22 cellular contexts compared by ENCODE assay signal in the genomic region with DNA sequence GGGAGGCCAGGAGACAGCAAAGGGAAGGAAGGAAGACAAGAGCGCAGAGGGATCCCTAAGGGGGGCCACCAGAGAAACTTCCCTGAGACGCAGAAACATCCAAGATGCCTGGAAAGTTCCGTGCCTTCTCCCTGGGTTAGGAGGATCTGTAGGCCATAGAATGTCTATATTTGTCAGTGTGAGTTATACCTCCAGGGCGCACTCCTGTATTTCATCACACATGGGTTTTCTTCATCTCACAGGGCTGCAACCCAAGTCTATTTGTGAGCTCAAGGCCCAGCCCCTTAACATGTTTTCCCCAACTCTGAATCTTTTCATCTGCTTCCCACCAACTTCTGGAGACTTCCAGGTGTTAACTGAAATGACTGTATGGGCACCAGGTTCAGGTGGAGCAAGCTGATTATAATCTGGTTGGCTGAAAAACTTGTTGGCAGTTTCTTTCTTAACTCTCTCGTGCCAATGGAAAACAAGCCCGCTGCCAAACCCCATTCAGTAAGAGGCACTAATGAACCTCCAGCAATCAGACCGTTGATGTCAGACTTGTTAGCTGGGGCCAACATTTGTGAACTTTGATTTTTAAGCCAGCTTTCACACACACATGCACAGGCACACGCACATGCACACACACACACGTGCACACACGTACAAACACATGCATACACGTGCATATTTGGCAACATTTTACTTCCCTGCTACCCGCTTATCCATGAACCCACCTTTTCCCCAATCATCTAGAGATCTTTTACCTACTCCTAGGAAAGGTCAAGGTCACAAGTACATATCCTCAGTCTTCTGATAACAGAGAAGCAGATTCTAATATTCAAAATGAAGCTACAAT.
DNase-seq lines count a peak whose midpoint lies in the region; ATAC-seq, FAIRE-seq and TF ChIP-seq lines count a peak whose summit lies in the region.
"Had no signal": no experiment of that assay in that cellular context is flagged by ENCODE, and none has a peak within 500 bp of the region (broad histone marks: within the 10 kb centered on the region; RNA-seq: fewer than 3 reads in every experiment).

No MANE protein-coding gene starts in this region.

- no peak for DNase-seq in Right ventricle myocardium inferior (ENCODE audit: missing footprints)
- no peak for DNase-seq in right atrium auricular region (ENCODE audit: low spot score)
- peak; percentile 59 to 61 for DNase-seq in NCI-H446 (lab: John Stamatoyannopoulos, UW)
- no peak for DNase-seq in keratinocyte (ENCODE audit: low read depth, low spot score)
- peak; percentile 26 for DNase-seq in small intestine
- no peak for DNase-seq in GM13977 (ENCODE audit: low spot score)
- DNase-seq in testis: no peak
- DNase-seq: BE2C; CD4-positive, CD25-positive, alpha-beta regulatory T cell; HFFc6; NCI-H1048; NCI-H1436; NCI-H1930; NCI-H226; NCI-H526; OCI-M1; RPMI8226 had no signal

- no peaks in the 10 kb centered on the region for H4K20me1 ChIP-seq in keratinocyte (ENCODE audit: control insufficient read depth, extremely low read depth, insufficient read depth, low read length)

- no peak overlapping the region for H3K9ac ChIP-seq in keratinocyte (ENCODE audit: control insufficient read depth, extremely low read depth, insufficient read depth, low read length)
- H3K9ac ChIP-seq: KMS-11 had no signal

- TF ChIP-seq CTCF in right atrium auricular region (IDR thresholded peaks at IDR 0.05) (no peak), keratinocyte (optimal IDR thresholded peaks at IDR 0.05 in 1 of 3, IDR thresholded peaks at IDR 0.05 in 1 of 3, conservative IDR thresholded peaks at IDR 0.05 in 1 of 3; ENCODE audit: extremely low read depth in 1 of 3, insufficient read depth in 2 of 3, low read length in 3 of 3) (no peak), GM13977 (IDR thresholded peaks at IDR 0.05; ENCODE audit: extremely low read depth, insufficient read depth, missing control alignments) (no peak), testis (IDR thresholded peaks at IDR 0.05) (no peak)

- no peak for FAIRE-seq in keratinocyte (lab: Jason Lieb, UNC)
- no peak for FAIRE-seq in small intestine (lab: Jason Lieb, UNC)
- FAIRE-seq: A204.1, GM12891, GM18507 had no signal

- no peaks in the 10 kb centered on the region for H3K9me1 ChIP-seq in keratinocyte (ENCODE audit: control insufficient read depth, extremely low read depth, insufficient read depth, low read length)

- in situ Hi-C loops in GM13977 (cut with MboI; ENCODE audit: low pct_unique_long_range_greater_than_20kb, low sequenced_read_pairs, unreplicated experiment): no loop called here

- dilution Hi-C loops in keratinocyte (cut with MboI; ENCODE audit: extremely low pct_ligation_motif_present, low sequenced_read_pairs): no loop called here

- H3K4me1 ChIP-seq in right atrium auricular region: no peaks in the 10 kb centered on the region
- H3K4me1 ChIP-seq in keratinocyte (ENCODE audit: control insufficient read depth, extremely low read depth, insufficient read depth, low read length): no peaks in the 10 kb centered on the region
- no peaks in the 10 kb centered on the region for H3K4me1 ChIP-seq in small intestine (ENCODE audit: control insufficient read depth in 2 of 2, insufficient read depth in 1 of 2, low read depth in 1 of 2, low read length in 1 of 2)
- H3K4me1 ChIP-seq in testis: no peaks in the 10 kb centered on the region
- H3K4me1 ChIP-seq: BE2C had no signal

- no peaks in the 10 kb centered on the region for H3K79me2 ChIP-seq in keratinocyte (ENCODE audit: control insufficient read depth, insufficient read depth, low read length)

- no peak overlapping the region for H3K4me2 ChIP-seq in keratinocyte (ENCODE audit: control insufficient read depth, extremely low read depth, insufficient read depth, low read depth, low read length)
- H3K4me2 ChIP-seq: KMS-11 had no signal

- peak overlapping the region; percentile 7 for H2AFZ ChIP-seq in keratinocyte (ENCODE audit: control insufficient read depth, low read length)

- TF ChIP-seq POLR2A in testis (IDR thresholded peaks at IDR 0.05): no peak

- H3K9me3 ChIP-seq in right atrium auricular region: no peaks in the 10 kb centered on the region
- no peaks in the 10 kb centered on the region for H3K9me3 ChIP-seq in keratinocyte (ENCODE audit: control insufficient read depth, low read depth, low read length)
- no peaks in the 10 kb centered on the region for H3K9me3 ChIP-seq in small intestine (ENCODE audit: control insufficient read depth, low read depth)
- no peaks in the 10 kb centered on the region for H3K9me3 ChIP-seq in testis
- H3K9me3 ChIP-seq: BE2C had no signal

- ATAC-seq in Right ventricle myocardium inferior: peak; percentile 69
- ATAC-seq in HG03521 (IDR thresholded peaks at IDR 0.05; ENCODE audit: unreplicated experiment): no peak

- peak overlapping the region in 1 of 2 donors; percentile 15 for H3K27ac ChIP-seq in right atrium auricular region
- no peak overlapping the region for H3K27ac ChIP-seq in keratinocyte (ENCODE audit: control insufficient read depth, insufficient read depth, low read length)
- H3K27ac ChIP-seq in small intestine (ENCODE audit: low read depth in 1 of 2, low read length in 1 of 2): no peak overlapping the region
- no peak overlapping the region for H3K27ac ChIP-seq in testis
- H3K27ac ChIP-seq: KMS-11 had no signal

- whole genome bisulfite sequencing in small intestine, 3 donors: 41 to 68% (median 56%) methylated on average over 12 of the region's 12 CpGs
- 76 to 92% methylated on average over 12 of the region's 12 CpGs for WGBS in testis, 2 donors

- H3K4me3 ChIP-seq in right atrium auricular region: no peak overlapping the region
- H3K4me3 ChIP-seq in keratinocyte (ENCODE audit: control insufficient read depth in 2 of 3, extremely low read depth in 1 of 3, insufficient read depth in 2 of 3, low read depth in 1 of 3, low read length in 3 of 3): no peak overlapping the region
- no peak overlapping the region for H3K4me3 ChIP-seq in small intestine (ENCODE audit: low read depth in 1 of 2, low read length in 2 of 2)
- H3K4me3 ChIP-seq in testis: no peak overlapping the region

- H3K36me3 ChIP-seq in right atrium auricular region: no peaks in the 10 kb centered on the region
- no peaks in the 10 kb centered on the region for H3K36me3 ChIP-seq in keratinocyte (ENCODE audit: control insufficient read depth in 2 of 2, extremely low read depth in 1 of 2, insufficient read depth in 2 of 2, low read length in 2 of 2)
- H3K36me3 ChIP-seq in small intestine (ENCODE audit: control insufficient read depth in 2 of 2, insufficient read depth in 2 of 2, low read length in 2 of 2): no peaks in the 10 kb centered on the region
- no peaks in the 10 kb centered on the region for H3K36me3 ChIP-seq in testis (ENCODE audit: low read depth, missing control alignments)
- H3K36me3 ChIP-seq: BE2C had no signal

- H3K27me3 ChIP-seq in right atrium auricular region (no peaks in the 10 kb centered on the region), keratinocyte (ENCODE audit: control insufficient read depth, extremely low read depth, insufficient read depth, low read length) (no peaks in the 10 kb centered on the region), small intestine (ENCODE audit: control insufficient read depth in 2 of 2, insufficient read depth in 2 of 2, low read length in 2 of 2) (no peaks in the 10 kb centered on the region), testis (no peaks in the 10 kb centered on the region)
- H3K27me3 ChIP-seq: BE2C had no signal

- intact Hi-C loops in Right ventricle myocardium inferior (cut with DNase I): no loop called here
- intact Hi-C loops in testis (cut with DNase I; ENCODE audit: low total_unique reads): no loop called here

Comparison
In these comparisons a context has a peak if more than half of its experiments do, and no peak if none do; other contexts are left out.
1. DNase-seq: peak in NCI-H446 (2 of 2) and small intestine (single experiment); none in Right ventricle myocardium inferior (single experiment), right atrium auricular region (single experiment), keratinocyte (single experiment), GM13977 (single experiment) and testis (single experiment).